9 cellular contexts compared by ENCODE assay signal in genomic region chr12:46382974-46383653, GRCh38. TPM values are rescaled to one million over a fixed set of nuclear protein-coding genes. Genes with fewer than 3 reads are reported as not detected.
DNase-seq lines count a peak whose midpoint lies in the region; ATAC-seq, FAIRE-seq and TF ChIP-seq lines count a peak whose summit lies in the region.
"Had no signal": no experiment of that assay in that cellular context is flagged by ENCODE, and none has a peak within 500 bp of the region (broad histone marks: within the 10 kb centered on the region; RNA-seq: fewer than 3 reads in every experiment).

No MANE protein-coding gene starts in this region.

- no peaks in the 10 kb centered on the region for H3K27me3 ChIP-seq in BLaER1 treated with 17β-estradiol and CSF1 and Interleukin-3, amounts not matched to agents 10 nM and 100 nM
- H3K27me3 ChIP-seq in colonic mucosa, result no peaks in the 10 kb centered on the region

- H4K20me1 ChIP-seq in BLaER1 treated with 17β-estradiol and CSF1 and Interleukin-3, amounts not matched to agents 10 nM and 100 nM, result no peaks in the 10 kb centered on the region

- no peaks in the 10 kb centered on the region for H3K36me3 ChIP-seq in BLaER1 treated with 17β-estradiol and CSF1 and Interleukin-3, amounts not matched to agents 10 nM and 100 nM
- no peaks in the 10 kb centered on the region for H3K36me3 ChIP-seq in colonic mucosa

- no peak for TF ChIP-seq CTCF in colonic mucosa (IDR thresholded peaks at IDR 0.05)

- ATAC-seq in HG03457 (IDR thresholded peaks at IDR 0.05; ENCODE audit: unreplicated experiment), result peak; percentile 60
- peak; percentile 83 for ATAC-seq in left lobe of liver

- peak; percentile 83 for FAIRE-seq in GM19239 (lab: Jason Lieb, UNC)
- FAIRE-seq: islet of Langerhans had no signal

- DNase-seq in GM19239 (ENCODE audit: insufficient read length, low spot score) (peak; percentile 48), NCI-H510A treated with DMSO at 0.1 percent for 48 hours (lab: John Stamatoyannopoulos, UW) (peak; percentile 87), colonic mucosa (peak; percentile 97), left lobe of liver (ENCODE audit: low spot score) (peak; percentile 99)
- peak; percentile 95 for DNase-seq in activated CD4-positive, alpha-beta T cell treated with anti-CD3 and anti-CD28 coated beads for 48 hours
- peak; percentile 93 for DNase-seq in stimulated activated CD4-positive, alpha-beta T cell treated with anti-CD3 and anti-CD28 coated beads, Interleukin-2, amount 100 ng/mL, for 24 hours

- peak overlapping the region; percentile 90 to 97 (median 93) for H3K9ac ChIP-seq in BLaER1 treated with 17β-estradiol and CSF1 and Interleukin-3, amounts not matched to agents 10 nM and 100 nM
- peak overlapping the region; percentile 96 to 100 for H3K9ac ChIP-seq in colonic mucosa (ENCODE audit: low read depth in 2 of 2, low read length in 2 of 2)

- peaks cover 46 to 55% (median 50%) of the 10 kb centered on the region in 10 experiments for H3K4me1 ChIP-seq in BLaER1 treated with 17β-estradiol and CSF1 and Interleukin-3, amounts not matched to agents 10 nM and 100 nM
- H3K4me1 ChIP-seq in colonic mucosa, result peaks cover 9% of the 10 kb centered on the region

- H3K27ac ChIP-seq in BLaER1 treated with 17β-estradiol and CSF1 and Interleukin-3, amounts not matched to agents 10 nM and 100 nM, result peak overlapping the region; percentile 93 to 98 (median 96)
- H3K27ac ChIP-seq in colonic mucosa, result peak overlapping the region; percentile 99

- H3K4me2 ChIP-seq in BLaER1 treated with 17β-estradiol and CSF1 and Interleukin-3, amounts not matched to agents 10 nM and 100 nM, result peak overlapping the region; percentile 84 to 95 (median 89)

- intact Hi-C loops in colonic mucosa (cut with DNase I), result no loop called here

- H3K4me3 ChIP-seq in BLaER1 treated with 17β-estradiol and CSF1 and Interleukin-3, amounts not matched to agents 10 nM and 100 nM, result peak overlapping the region; percentile 59 to 86 (median 75)
- peak overlapping the region; percentile 71 for H3K4me3 ChIP-seq in colonic mucosa

- 0 out of 22 replicates have a peak, but pooled peaks cover 0 to 4% (median 0%) of the 10 kb centered on the region in 11 experiments for H3K9me3 ChIP-seq in BLaER1 treated with 17β-estradiol and CSF1 and Interleukin-3, amounts not matched to agents 10 nM and 100 nM (replicated peaks in 1 of 11)
- no peaks in the 10 kb centered on the region for H3K9me3 ChIP-seq in colonic mucosa

RNA-seq across cellular contexts. Expression of gene SLC38A2, which starts 10.5 kb away (rescaled TPM):
- total RNA-seq in colonic mucosa (100 to 1,000 TPM in 1 of 2 donors, 10 to 100 TPM in 1; 98.5 to 158 TPM), left lobe of liver (82.2 TPM)

Comparison
In these comparisons a context has a peak if more than half of its experiments do, and no peak if none do; other contexts are left out.
1. Peak in every context shown above with its lines: DNase-seq, ATAC-seq, H3K4me3 ChIP-seq and H3K27ac ChIP-seq.
2. DNase-seq: peak in every context shown above with its lines; median percentile 99 in left lobe of liver; 97 in colonic mucosa; 95 in activated CD4-positive, alpha-beta T cell treated with anti-CD3 and anti-CD28 coated beads for 48 hours; 93 in stimulated activated CD4-positive, alpha-beta T cell treated with anti-CD3 and anti-CD28 coated beads, Interleukin-2, amount 100 ng/mL, for 24 hours; 87 in NCI-H510A treated with DMSO at 0.1 percent for 48 hours; 48 in GM19239.